ENCODE assay signal across 29 cellular contexts in the genomic region with DNA sequence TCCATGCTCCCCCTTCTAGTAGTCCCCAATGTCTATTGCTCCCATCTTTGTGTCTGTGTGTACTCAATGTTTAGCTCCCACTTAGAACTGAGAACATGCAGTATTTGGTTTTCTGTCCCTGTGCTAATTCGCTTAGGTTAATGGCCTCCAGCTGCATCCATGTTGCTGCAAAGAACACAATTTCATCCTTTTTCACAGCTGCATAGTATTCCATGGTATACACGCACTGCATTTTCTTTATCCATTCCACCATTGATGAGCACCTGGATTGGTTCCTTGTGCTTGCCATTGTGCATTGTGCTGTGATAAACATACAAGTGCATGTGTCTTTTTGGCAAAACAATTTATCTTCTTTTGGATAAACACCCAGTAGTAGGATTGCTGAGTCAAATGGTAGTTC.
"Had no signal": no experiment of that assay in that cellular context is flagged by ENCODE, and none has a peak within 500 bp of the region (broad histone marks: within the 10 kb centered on the region; RNA-seq: fewer than 3 reads in every experiment).

No MANE protein-coding gene starts in this region.

- H3K36me3 ChIP-seq: colonic mucosa, esophagus muscularis mucosa, esophagus squamous epithelium, gastrocnemius medialis, gastroesophageal sphincter, heart left ventricle, heart right ventricle had no signal

- H3K4me1 ChIP-seq: colonic mucosa, esophagus muscularis mucosa, esophagus squamous epithelium, foreskin keratinocyte, gastrocnemius medialis, gastroesophageal sphincter, heart left ventricle, heart right ventricle had no signal

- H3K27ac ChIP-seq: colonic mucosa, coronary artery, dorsolateral prefrontal cortex, epithelial cell of prostate, esophagus muscularis mucosa, esophagus squamous epithelium, foreskin keratinocyte, gastrocnemius medialis, gastroesophageal sphincter, heart left ventricle, heart right ventricle had no signal

- H3K4me3 Mint-ChIP-seq: dendritic cell treated with granulocyte-macrophage colony-stimulating factor and Interleukin-4, amounts not matched to agents 40 ng/mL and 50 ng/mL, for 4 days; effector memory CD8-positive, alpha-beta T cell; endodermal cell had no signal

- FAIRE-seq: colon, endometrium, endothelial cell of umbilical vein, frontal cortex had no signal

- H3K27ac Mint-ChIP-seq: dendritic cell treated with granulocyte-macrophage colony-stimulating factor and Interleukin-4, amounts not matched to agents 40 ng/mL and 50 ng/mL, for 4 days; effector memory CD8-positive, alpha-beta T cell; endodermal cell had no signal

- H3K4me1 Mint-ChIP-seq: endodermal cell had no signal

- H3K9me3 ChIP-seq: colonic mucosa, esophagus squamous epithelium, gastrocnemius medialis, gastroesophageal sphincter had no signal

- H3K27me3 ChIP-seq: colonic mucosa, dorsolateral prefrontal cortex, esophagus squamous epithelium, foreskin keratinocyte, gastrocnemius medialis, heart left ventricle, heart right ventricle had no signal

- H3K4me3 ChIP-seq: colonic mucosa, coronary artery, dorsolateral prefrontal cortex, esophagus muscularis mucosa, esophagus squamous epithelium, gastrocnemius medialis, gastroesophageal sphincter, heart left ventricle, heart right ventricle had no signal

- DNase-seq: colonic mucosa; cortex of kidney; dermis blood vessel endothelial cell; dorsolateral prefrontal cortex; effector CD4-positive, alpha-beta T cell; effector CD8-positive, alpha-beta T cell; effector memory CD4-positive, alpha-beta T cell; effector memory CD8-positive, alpha-beta T cell; endodermal cell; erythroblast; esophagus squamous epithelium; foreskin fibroblast; foreskin keratinocyte; foreskin melanocyte; gastrocnemius medialis; glutamatergic neuron; head of caudate nucleus; heart left ventricle; heart right ventricle had no signal

- H3K27me3 Mint-ChIP-seq: dendritic cell treated with granulocyte-macrophage colony-stimulating factor and Interleukin-4, amounts not matched to agents 40 ng/mL and 50 ng/mL, for 4 days had no signal

- ATAC-seq: effector memory CD8-positive, alpha-beta T cell; esophagus mucosa; foreskin keratinocyte; gastrocnemius medialis; gastroesophageal sphincter; heart left ventricle; heart right ventricle had no signal
